In the genomic region with DNA sequence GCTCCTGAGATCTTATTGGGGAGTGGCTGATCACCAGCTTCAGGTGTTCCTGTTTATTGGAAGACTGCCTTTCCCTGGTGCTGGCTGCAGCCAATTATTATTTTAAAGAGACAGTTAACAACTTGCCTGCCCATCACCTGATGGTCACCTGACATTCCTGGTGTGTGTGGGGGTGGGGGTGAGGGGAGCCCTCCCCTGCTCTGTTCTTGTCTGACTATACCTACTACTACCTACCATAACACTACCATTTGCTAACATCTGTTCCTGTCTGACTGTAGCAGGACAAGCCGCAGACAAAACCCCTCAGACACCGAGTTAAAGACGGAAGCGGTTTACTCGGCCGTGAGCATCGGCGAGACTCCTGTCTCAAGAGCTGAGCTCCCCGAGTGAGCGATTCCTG, we compare ENCODE assay signal across 19 cellular contexts.
"Had no signal": no experiment of that assay in that cellular context is flagged by ENCODE, and none has a peak within 500 bp of the region (broad histone marks: within the 10 kb centered on the region; RNA-seq: fewer than 3 reads in every experiment).

No MANE protein-coding gene starts in this region.

- H3K9me3 ChIP-seq: body of pancreas, pancreas, psoas muscle had no signal

- H3K36me3 Mint-ChIP-seq: activated naive CD4-positive, alpha-beta T cell treated with anti-CD3 and anti-CD28 coated beads, Interleukin-2, amount 50 U/mL, for 24 hours had no signal

- H3K36me3 ChIP-seq: cardiac muscle cell, left ventricle myocardium inferior, pancreas, right atrium auricular region had no signal

- H3K27ac Mint-ChIP-seq: activated naive CD4-positive, alpha-beta T cell treated with anti-CD3 and anti-CD28 coated beads, Interleukin-2, amount 50 U/mL, for 24 hours; mesothelial cell of epicardium; natural killer cell treated with Interleukin-12 subunit alpha and Interleukin-12 subunit beta and Interleukin-15 and Interleukin-18, amount 100 ng/mL, for 72 hours; stimulated activated memory B cell treated with anti-CD40 and anti-IgM and Interleukin-4, amounts not matched to agents 10 μg/mL and 1 μg/mL and 100 μg/mL, for 72 hours had no signal

- H3K4me1 Mint-ChIP-seq: activated naive CD4-positive, alpha-beta T cell treated with anti-CD3 and anti-CD28 coated beads, Interleukin-2, amount 50 U/mL, for 24 hours had no signal

- FAIRE-seq: endometrium, pancreas had no signal

- ATAC-seq: body of pancreas; foreskin keratinocyte; natural killer cell treated with Interleukin-12 subunit alpha and Interleukin-12 subunit beta and Interleukin-15 and Interleukin-18, amount 100 ng/mL, for 72 hours; pancreas; psoas muscle had no signal

- H3K27ac ChIP-seq: body of pancreas, cardiac muscle cell, foreskin keratinocyte, left ventricle myocardium inferior, pancreas, psoas muscle, right atrium auricular region had no signal

- H3K4me3 Mint-ChIP-seq: activated naive CD4-positive, alpha-beta T cell treated with anti-CD3 and anti-CD28 coated beads, Interleukin-2, amount 50 U/mL, for 24 hours; mesothelial cell of epicardium; natural killer cell treated with Interleukin-12 subunit alpha and Interleukin-12 subunit beta and Interleukin-15 and Interleukin-18, amount 100 ng/mL, for 72 hours; stimulated activated memory B cell treated with anti-CD40 and anti-IgM and Interleukin-4, amounts not matched to agents 10 μg/mL and 1 μg/mL and 100 μg/mL, for 72 hours had no signal

- H3K27me3 ChIP-seq: body of pancreas, cardiac muscle cell, pancreas, right atrium auricular region had no signal

- DNase-seq: activated gamma-delta T cell treated with Interleukin-2 at 50 U/mL for 16 hours; activated T-cell treated with anti-CD3 and anti-CD28 coated beads, Interleukin-2, amount 50 U/mL, for 1 hour; cortex of kidney; foreskin keratinocyte; left ventricle myocardium inferior; mammary epithelial cell; pancreas; psoas muscle; stimulated activated CD4-positive, alpha-beta T cell treated with anti-CD3 and anti-CD28 coated beads, Interleukin-12 subunit alpha, Interleukin-12 subunit beta, amount 100 ng/mL, for 4 hours; T1000; trophoblast cell had no signal

- H3K4me1 ChIP-seq: body of pancreas, foreskin keratinocyte, pancreas, psoas muscle, right atrium auricular region had no signal

- H3K4me3 ChIP-seq: body of pancreas, cardiac muscle cell, left ventricle myocardium inferior, pancreas, psoas muscle, right atrium auricular region had no signal
